1 cellular context compared by ENCODE assay signal in genomic region chr7:149147072-149147729, GRCh38.
A peak's percentile ranks its signal among the peaks of the same experiment; 100 is the strongest.
TF ChIP-seq lines count a peak whose summit lies in the region.

Gene ZNF398 (plus strand): TSS chr7:149147453. CDS start chr7:149147743, 290 bp downstream.

TF ChIP-seq in GM12878, 131 proteins besides CTCF, POLR2A, EP300 and RAD21 (continued from another document and continues in another):
- TF ChIP-seq NKRF (conservative IDR thresholded peaks at IDR 0.05) (peak; percentile 96), JUND (IDR thresholded peaks at IDR 0.05; ENCODE audit: low read depth, low read length) (no peak), NFXL1 (IDR thresholded peaks at IDR 0.05; ENCODE audit: borderline replicate concordance) (no peak; the same call in 1 of the 2 replicates), IRF4 (IDR thresholded peaks at IDR 0.05; ENCODE audit: low read depth, low read length) (no peak), SMARCA5 (IDR thresholded peaks at IDR 0.05) (peak; percentile 96), POLR2AphosphoS2 (IDR thresholded peaks at IDR 0.05; ENCODE audit: low read depth, low read length) (0 out of 2 replicates have a peak, but pooled peaks have one; percentile 45), ZBTB11 (CRISPR knock-in tag; IDR thresholded peaks at IDR 0.05) (peak; percentile 25; the same call in 1 of the 2 replicates), ZNF592 (IDR thresholded peaks at IDR 0.05) (peak; percentile 86; the same call in 1 of the 2 replicates), MLLT1 (IDR thresholded peaks at IDR 0.05) (peak; percentile 71), CHD1 (IDR thresholded peaks at IDR 0.05; ENCODE audit: low read depth, low read length) (no peak), TCF7 (IDR thresholded peaks at IDR 0.05; ENCODE audit: borderline replicate concordance) (no peak), PBX3 (IDR thresholded peaks at IDR 0.05; ENCODE audit: insufficient replicate concordance, low read depth, low read length) (peak; percentile 11), TAF1 (IDR thresholded peaks at IDR 0.05; ENCODE audit: borderline replicate concordance, low read depth, low read length) (no peak; the same call in 1 of the 2 replicates), IKZF1 (conservative IDR thresholded peaks at IDR 0.05) (peak; percentile 98), FOXM1 (IDR thresholded peaks at IDR 0.05; ENCODE audit: low read depth, low read length) (peak; percentile 56; the same call in 1 of the 2 replicates), PKNOX1 (IDR thresholded peaks at IDR 0.05) (no peak), CHD2 (IDR thresholded peaks at IDR 0.05; ENCODE audit: borderline replicate concordance, low read depth, low read length) (peak; percentile 78), SIX5 (IDR thresholded peaks at IDR 0.05; ENCODE audit: low read depth, low read length, severe bottlenecking) (peak; percentile 26), PAX5 (IDR thresholded peaks at IDR 0.05; ENCODE audit: borderline replicate concordance, low read depth, low read length) (peak; percentile 28; the same call in 1 of the 2 replicates), MYC (IDR thresholded peaks at IDR 0.05; ENCODE audit: insufficient read depth, insufficient read length, insufficient replicate concordance, low read length, severe bottlenecking) (peak; percentile 69), ATF3 (IDR thresholded peaks at IDR 0.05; ENCODE audit: borderline replicate concordance, extremely low read depth, low read depth, low read length) (no peak), CREM (IDR thresholded peaks at IDR 0.05; ENCODE audit: low read depth) (peak; percentile 51), KAT2A (conservative IDR thresholded peaks at IDR 0.05; ENCODE audit: control insufficient read depth, low read depth, low read length) (no peak), NR2F1 (conservative IDR thresholded peaks at IDR 0.05) (peak; percentile 70; the same call in 1 of the 2 replicates), LARP7 (IDR thresholded peaks at IDR 0.05) (peak; percentile 96), POLR2AphosphoS5 (IDR thresholded peaks at IDR 0.05; ENCODE audit: low read length) (peak; percentile 80), ZSCAN29 (IDR thresholded peaks at IDR 0.05) (peak; percentile 65), CREB1 (IDR thresholded peaks at IDR 0.05; ENCODE audit: low read depth) (peak; percentile 16; the same call in 1 of the 2 replicates), ZBTB40 (IDR thresholded peaks at IDR 0.05; ENCODE audit: borderline replicate concordance) (peak; percentile 52; the same call in 1 of the 2 replicates), TARDBP (IDR thresholded peaks at IDR 0.05; ENCODE audit: borderline replicate concordance) (0 out of 2 replicates have a peak, but pooled peaks have one; percentile 42), RB1 (IDR thresholded peaks at IDR 0.05; ENCODE audit: borderline replicate concordance) (0 out of 2 replicates have a peak, but pooled peaks have one; percentile 23), EED (IDR thresholded peaks at IDR 0.05; ENCODE audit: low read depth) (peak; percentile 53), NR2C2 (IDR thresholded peaks at IDR 0.05; ENCODE audit: borderline replicate concordance, control insufficient read depth, insufficient read length, low read depth) (no peak), ASH2L (IDR thresholded peaks at IDR 0.05; ENCODE audit: borderline replicate concordance, low read depth) (peak; percentile 79; the same call in 1 of the 2 replicates), CHD4 (IDR thresholded peaks at IDR 0.05) (no peak), HDGF (IDR thresholded peaks at IDR 0.05) (no peak), MXI1 (IDR thresholded peaks at IDR 0.05; ENCODE audit: low read depth, low read length) (peak; percentile 85), EGR1 (IDR thresholded peaks at IDR 0.05; ENCODE audit: borderline replicate concordance in 1 of 2, low read depth in 2 of 2, low read length in 2 of 2) (peak in 1 of 2 experiments; percentile 78; a peak in 2 of 3 replicates), RAD51 (IDR thresholded peaks at IDR 0.05) (0 out of 2 replicates have a peak, but pooled peaks have one; percentile 27), SPI1 (IDR thresholded peaks at IDR 0.05; ENCODE audit: borderline replicate concordance, insufficient read depth, low read depth, low read length) (peak; percentile 62; the same call in 1 of the 2 replicates), PML (IDR thresholded peaks at IDR 0.05; ENCODE audit: low read length) (peak; percentile 7; the same call in 1 of the 2 replicates)
